Comparison of ENCODE assay signal across 8 cellular contexts in the genomic region with DNA sequence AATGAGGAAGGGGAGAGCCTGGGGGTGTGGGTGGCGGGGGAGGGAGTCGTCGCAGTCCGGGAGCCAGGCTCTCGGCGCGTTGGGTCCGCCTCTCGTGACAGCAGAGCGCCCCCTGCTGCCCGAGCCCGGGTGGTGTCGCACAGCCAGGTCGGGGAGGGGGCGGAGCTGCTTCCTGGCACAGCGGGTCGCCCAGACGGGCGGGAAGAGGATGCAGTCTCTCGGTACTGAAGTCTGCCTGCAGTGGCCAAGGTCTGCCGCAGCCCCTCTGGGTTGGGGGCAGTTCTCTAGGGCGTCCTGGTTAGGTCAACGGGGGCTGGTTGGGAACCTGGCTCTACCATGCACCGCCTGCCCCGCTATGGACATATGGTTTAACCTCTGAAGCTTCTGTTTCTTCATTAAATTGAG. TPM values are rescaled to one million over a fixed set of nuclear protein-coding genes. Genes with fewer than 3 reads are reported as not detected.
A peak's percentile ranks its signal among the peaks of the same experiment; 100 is the strongest.
DNase-seq lines count a peak whose midpoint lies in the region; ATAC-seq and TF ChIP-seq lines count a peak whose summit lies in the region.

No MANE protein-coding gene starts in this region.

- H3K27ac Mint-ChIP-seq in activated CD4-positive, alpha-beta memory T cell treated with anti-CD3 and anti-CD28 coated beads for 36 hours, result no peak overlapping the region

- no peak overlapping the region for H4K8ac ChIP-seq in mesendoderm (ENCODE audit: low read depth, low read length)

- no peaks in the 10 kb centered on the region for H3K79me2 ChIP-seq in mesendoderm (ENCODE audit: control insufficient read depth, insufficient read depth, low read length)

- H3K4me3 ChIP-seq in ectodermal cell (ENCODE audit: insufficient read depth, low read depth, low read length) (no peak overlapping the region), mesendoderm (ENCODE audit: low read length) (no peak overlapping the region)

- no peak overlapping the region for H4K5ac ChIP-seq in mesendoderm (ENCODE audit: low read length)

- DNase-seq in AG20443 (ENCODE audit: low spot score) (peak; percentile 83), HEK293T (ENCODE audit: extremely low spot score) (peak; percentile 96), NCI-H82 (lab: John Stamatoyannopoulos, UW) (peak; percentile 96), mesendoderm (peak; percentile 90)
- DNase-seq in activated CD4-positive, alpha-beta memory T cell treated with anti-CD3 and anti-CD28 coated beads for 36 hours, result peak; percentile 86
- DNase-seq in stimulated activated CD8-positive, alpha-beta memory T cell treated with anti-CD3 and anti-CD28 coated beads, Interleukin-2, amount 100 ng/mL, for 48 hours (ENCODE audit: low read depth in 2 of 2), result peak; percentile 70 to 74

- H3K4me2 ChIP-seq in mesendoderm (ENCODE audit: low read length), result no peak overlapping the region

- H2BK120ac ChIP-seq in mesendoderm (ENCODE audit: low read depth, low read length), result no peak overlapping the region

- H3K9me3 ChIP-seq in ectodermal cell (ENCODE audit: control insufficient read depth, low read length), result no peaks in the 10 kb centered on the region

- no peaks in the 10 kb centered on the region for H3K36me3 ChIP-seq in ectodermal cell (ENCODE audit: control insufficient read depth, insufficient read depth, low read length)
- H3K36me3 ChIP-seq in mesendoderm (ENCODE audit: control insufficient read depth, insufficient read depth, low read length), result no peaks in the 10 kb centered on the region

- whole genome bisulfite sequencing in ectodermal cell, 2 experiments, result 6 to 7% methylated on average over 25 of the region's 25 CpGs
- WGBS in mesendoderm (ENCODE audit: extremely low coverage, insufficient coverage, low lambda C conversion rate), result no CpG with 5 or more reads among the region's 25 CpGs

- H3K4me1 Mint-ChIP-seq in activated CD4-positive, alpha-beta memory T cell treated with anti-CD3 and anti-CD28 coated beads for 36 hours (ENCODE audit: low read depth), result no peaks in the 10 kb centered on the region

- H3K18ac ChIP-seq in mesendoderm (ENCODE audit: low read length), result peak overlapping the region; percentile 44

- peak overlapping the region; percentile 38 for H3K27ac ChIP-seq in ectodermal cell (ENCODE audit: insufficient read depth, low read depth, low read length, poor library complexity, severe bottlenecking)
- H3K27ac ChIP-seq in mesendoderm (ENCODE audit: low read depth, low read length), result no peak overlapping the region

- H3K79me1 ChIP-seq in mesendoderm (ENCODE audit: low read length), result no peaks in the 10 kb centered on the region

- H3K4me3 Mint-ChIP-seq in activated CD4-positive, alpha-beta memory T cell treated with anti-CD3 and anti-CD28 coated beads for 36 hours, result no peak overlapping the region

- peak overlapping the region; percentile 73 for H3K56ac ChIP-seq in mesendoderm (ENCODE audit: low read length)

- peaks cover 16% of the 10 kb centered on the region for H3K4me1 ChIP-seq in ectodermal cell (ENCODE audit: control insufficient read depth, insufficient read depth, low read length)
- peaks cover 7% of the 10 kb centered on the region for H3K4me1 ChIP-seq in mesendoderm (ENCODE audit: control insufficient read depth, low read depth, low read length)

- no peak overlapping the region for H3K4ac ChIP-seq in mesendoderm (ENCODE audit: low read depth, low read length)

- H2BK5ac ChIP-seq in mesendoderm (ENCODE audit: low read length), result no peak overlapping the region

- H2AK5ac ChIP-seq in mesendoderm (ENCODE audit: low read length), result no peak overlapping the region

- H3K9me3 Mint-ChIP-seq in activated CD4-positive, alpha-beta memory T cell treated with anti-CD3 and anti-CD28 coated beads for 36 hours, result no peaks in the 10 kb centered on the region

- intact Hi-C loops in activated CD4-positive, alpha-beta memory T cell treated with anti-CD3 and anti-CD28 coated beads for 36 hours (cut with micrococcal nuclease), result loop anchor here (2.0 kb wide), 1 partner anchor 653 kb away; no protein-coding TSS in a partner anchor

- H3K27me3 ChIP-seq in ectodermal cell (ENCODE audit: control insufficient read depth, insufficient read depth, low read length, poor library complexity, severe bottlenecking), result peaks cover 12% of the 10 kb centered on the region
- no peaks in the 10 kb centered on the region for H3K27me3 ChIP-seq in mesendoderm (ENCODE audit: insufficient read depth, low read length, poor library complexity)

- H3K9ac ChIP-seq in mesendoderm (ENCODE audit: low read length), result no peak overlapping the region

- ATAC-seq in GM18858 (IDR thresholded peaks at IDR 0.05; ENCODE audit: unreplicated experiment), result no peak

- H3K36me3 Mint-ChIP-seq in activated CD4-positive, alpha-beta memory T cell treated with anti-CD3 and anti-CD28 coated beads for 36 hours, result no peaks in the 10 kb centered on the region

- H3K27me3 Mint-ChIP-seq in activated CD4-positive, alpha-beta memory T cell treated with anti-CD3 and anti-CD28 coated beads for 36 hours, result peaks cover 19% of the 10 kb centered on the region

- CTCF ChIA-PET in HEK293T (lab: Yijun Ruan, JAX), result interaction anchor here (0.6 to 2.5 kb wide), 35 partner anchors 8 to 801 kb away, joined by 3 to 19 read pairs (median 4); no protein-coding TSS in a partner anchor
- CTCF ChIA-PET in activated CD4-positive, alpha-beta memory T cell treated with anti-CD3 and anti-CD28 coated beads for 36 hours (lab: Charles Lee), result interaction anchor here (0.6 to 3.3 kb wide), 61 partner anchors 9 to 752 kb away, joined by 3 to 36 read pairs (median 3); a partner anchor contains a TSS

- H3K23ac ChIP-seq in mesendoderm (ENCODE audit: low read length), result no peak overlapping the region

- no peak overlapping the region for H2BK15ac ChIP-seq in mesendoderm (replicated peaks; ENCODE audit: low read depth)

- POLR2A ChIA-PET in HEK293T (lab: Yijun Ruan, JAX), result interaction anchor here (0.6 to 1.4 kb wide), 3 partner anchors 17 to 71 kb away, joined by 3 to 4 read pairs (median 3); no protein-coding TSS in a partner anchor
- POLR2A ChIA-PET in activated CD4-positive, alpha-beta memory T cell treated with anti-CD3 and anti-CD28 coated beads for 36 hours (lab: Charles Lee), result no interaction called here

TF ChIP-seq in HEK293T, 16 proteins besides CTCF, POLR2A, EP300 and RAD21:
- TF ChIP-seq ZNF384 (IDR thresholded peaks at IDR 0.05) (no peak), FOXM1 (IDR thresholded peaks at IDR 0.05; ENCODE audit: borderline replicate concordance) (no peak), L3MBTL2 (conservative IDR thresholded peaks at IDR 0.05) (peak; percentile 71), FOXA1 (IDR thresholded peaks at IDR 0.05) (no peak), HDGF (IDR thresholded peaks at IDR 0.05; ENCODE audit: borderline replicate concordance) (0 out of 2 replicates have a peak, but pooled peaks have one; percentile 46), NFRKB (IDR thresholded peaks at IDR 0.05) (no peak)

RNA-seq across cellular contexts. Expression of a gene that starts 38.2 kb away (rescaled TPM):
- not detected for total RNA-seq in activated CD4-positive, alpha-beta memory T cell treated with anti-CD3 and anti-CD28 coated beads for 36 hours
- not detected for polyA plus RNA-seq in ectodermal cell (2013, experiment 1 of 4)
- not detected for polyA plus RNA-seq in ectodermal cell (2013, experiment 2 of 4)
- polyA plus RNA-seq in ectodermal cell (2013, experiment 3 of 4), result not detected
- polyA plus RNA-seq in ectodermal cell (2013, experiment 4 of 4), result not detected
- polyA plus RNA-seq in mesendoderm (2013, experiment 1 of 2), result 0.10 TPM
- polyA plus RNA-seq in mesendoderm (2013, experiment 2 of 2), result 0.06 TPM
